In the genomic region with DNA sequence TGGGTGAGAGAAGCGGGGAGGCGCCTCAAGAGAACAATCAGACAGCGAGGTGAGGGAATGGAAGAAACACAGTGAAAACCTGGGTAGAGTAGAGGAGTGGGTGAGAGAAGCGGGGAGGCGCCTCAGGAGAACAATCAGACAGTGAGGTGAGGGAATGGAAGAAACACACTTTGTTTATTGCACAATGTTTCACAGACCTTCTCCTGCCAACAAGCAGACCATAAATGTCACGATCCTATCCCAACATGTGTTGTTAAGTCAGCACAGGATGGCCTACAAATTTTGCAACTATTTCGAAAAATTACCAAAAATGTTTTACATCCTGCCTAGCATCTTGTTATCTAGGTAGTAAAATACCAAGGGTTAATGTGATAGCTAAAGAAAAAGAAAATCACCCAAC, we compare ENCODE assay signal across 15 cellular contexts.
DNase-seq lines count a peak whose midpoint lies in the region; ATAC-seq and TF ChIP-seq lines count a peak whose summit lies in the region.
"Had no signal": no experiment of that assay in that cellular context is flagged by ENCODE, and none has a peak within 500 bp of the region (broad histone marks: within the 10 kb centered on the region; RNA-seq: fewer than 3 reads in every experiment).

No MANE protein-coding gene starts in this region.

- no peaks in the 10 kb centered on the region for H3K27me3 ChIP-seq in breast epithelium
- H3K27me3 ChIP-seq in right lobe of liver: no peaks in the 10 kb centered on the region
- no peaks in the 10 kb centered on the region for H3K27me3 ChIP-seq in transverse colon

- H3K4me3 ChIP-seq in breast epithelium (no peak overlapping the region), right lobe of liver (no peak overlapping the region), transverse colon (no peak overlapping the region)
- H3K4me3 ChIP-seq: thoracic aorta had no signal

- TF ChIP-seq POLR2A in breast epithelium (IDR thresholded peaks at IDR 0.05): no peak
- no peak for TF ChIP-seq POLR2A in right lobe of liver (IDR thresholded peaks at IDR 0.05)
- TF ChIP-seq POLR2A in transverse colon (IDR thresholded peaks at IDR 0.05): no peak

- WGBS in right lobe of liver (ENCODE audit: insufficient coverage, low coverage, low lambda C conversion rate, missing lambda C conversion rate): 67% methylated on average over 7 of the region's 7 CpGs
- WGBS in transverse colon (ENCODE audit: low coverage in 1 of 2), 2 donors: 78 to 89% methylated on average over 7 of the region's 7 CpGs

- H3K4me1 ChIP-seq in breast epithelium: peaks cover 0 to 13% of the 10 kb centered on the region in 2 donors
- H3K4me1 ChIP-seq in right lobe of liver: peaks cover 0 to 13% (median 0%) of the 10 kb centered on the region in 4 donors
- peaks cover 12 to 61% (median 24%) of the 10 kb centered on the region in 4 donors for H3K4me1 ChIP-seq in transverse colon

- in situ Hi-C loops in transverse colon (cut with MboI; ENCODE audit: low pct_ligation_motif_present in 1 of 4, low pct_unique_long_range_greater_than_20kb in 1 of 4, low sequenced_read_pairs in 3 of 4): no loop called here

- intact Hi-C loops in breast epithelium (cut with DNase I; ENCODE audit: low total_unique reads): no loop called here
- intact Hi-C loops in right lobe of liver (cut with DNase I): no loop called here
- intact Hi-C loops in transverse colon (cut with DNase I; ENCODE audit: low total_unique reads): no loop called here

- ATAC-seq in right lobe of liver: peak; percentile 36 to 73 (median 70)
- ATAC-seq in GM21423 (IDR thresholded peaks at IDR 0.05; ENCODE audit: unreplicated experiment): no peak
- ATAC-seq in GM18502 (IDR thresholded peaks at IDR 0.05; ENCODE audit: poor library complexity, unreplicated experiment): no peak

- H3K9me3 ChIP-seq in breast epithelium (no peaks in the 10 kb centered on the region), right lobe of liver (no peaks in the 10 kb centered on the region), transverse colon (no peaks in the 10 kb centered on the region)
- H3K9me3 ChIP-seq: thoracic aorta had no signal

- DNase-seq in NOMO-1 treated with DMSO at 0.1 percent for 48 hours (lab: John Stamatoyannopoulos, UW; ENCODE audit: unreplicated experiment) (peak; percentile 20), NOMO-1 treated with dmso at 0.1 percent for 144 hours (lab: John Stamatoyannopoulos, UW; ENCODE audit: unreplicated experiment) (no peak), breast epithelium (ENCODE audit: low spot score in 2 of 2) (no peak), right lobe of liver (no peak), transverse colon (no peak)
- DNase-seq in effector CD4-positive, alpha-beta T cell: no peak
- DNase-seq: 8988T; activated CD4-positive, alpha-beta T cell treated with anti-CD3 and anti-CD28 coated beads, Interleukin-2, amount 50 U/mL, for 4 hours; activated gamma-delta T cell; small intestine; T1000 had no signal

- H3K36me3 ChIP-seq in breast epithelium (no peaks in the 10 kb centered on the region), right lobe of liver (no peaks in the 10 kb centered on the region), transverse colon (no peaks in the 10 kb centered on the region)
- H3K36me3 ChIP-seq: thoracic aorta had no signal

- H3K27ac ChIP-seq in breast epithelium: peak overlapping the region; percentile 77 to 79
- no peak overlapping the region for H3K27ac ChIP-seq in right lobe of liver
- peak overlapping the region; percentile 58 to 80 (median 70) for H3K27ac ChIP-seq in transverse colon
- H3K27ac ChIP-seq: RWPE1, thoracic aorta had no signal

- TF ChIP-seq EP300 in transverse colon (IDR thresholded peaks at IDR 0.05; ENCODE audit: low read depth): no peak

- TF ChIP-seq CTCF in breast epithelium (IDR thresholded peaks at IDR 0.05): no peak
- TF ChIP-seq CTCF in right lobe of liver (IDR thresholded peaks at IDR 0.05): no peak
- TF ChIP-seq CTCF in transverse colon (IDR thresholded peaks at IDR 0.05): no peak

Comparison
In these comparisons a context has a peak if more than half of its experiments do, and no peak if none do; other contexts are left out.
1. H3K27ac ChIP-seq: peak in breast epithelium (2 of 2) and transverse colon (4 of 4); none in right lobe of liver (0 of 3).
2. ATAC-seq: peak in right lobe of liver (4 of 4); none in GM21423 (single experiment) and GM18502 (single experiment).